In the genomic region with DNA sequence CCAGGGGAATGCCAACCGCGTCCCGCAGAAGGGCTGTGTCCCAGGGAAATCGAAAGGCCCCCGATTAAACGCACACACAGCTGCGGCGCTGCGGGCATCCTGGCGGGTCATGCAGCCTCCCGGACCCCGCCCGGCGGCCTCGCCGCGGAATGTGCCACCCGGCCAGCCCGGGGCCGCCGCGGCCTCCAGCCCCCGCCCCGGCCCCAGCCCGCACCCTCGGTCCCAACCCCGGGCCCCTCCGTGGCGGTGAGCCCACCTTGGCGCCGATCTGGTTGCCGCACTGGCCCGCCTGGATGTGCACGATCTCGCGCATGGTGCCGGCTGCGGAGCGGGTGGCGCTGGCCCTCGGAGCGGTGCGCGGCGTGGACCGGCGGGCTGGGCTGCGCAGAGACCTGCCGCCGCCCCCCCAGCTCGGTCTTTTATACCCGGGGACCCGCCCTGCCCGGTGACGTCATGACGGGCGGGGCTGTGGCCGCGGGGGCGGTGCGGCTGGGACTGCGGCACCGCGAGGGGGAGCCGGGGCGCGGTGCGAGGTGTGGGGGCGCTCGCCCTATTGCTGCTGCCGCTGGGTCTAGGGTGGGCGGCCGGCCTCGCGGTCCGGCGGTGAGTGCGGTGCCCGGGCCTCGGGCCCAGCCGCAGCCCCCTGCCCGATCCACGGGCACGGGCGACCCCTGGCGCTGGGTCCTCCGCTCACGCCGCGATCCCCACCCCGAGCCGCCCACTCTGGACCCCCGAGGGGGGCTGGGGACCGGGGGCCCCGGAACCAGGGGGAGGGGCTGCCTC, we compare ENCODE assay signal across 8 cellular contexts. TPM values are rescaled to one million over a fixed set of nuclear protein-coding genes. Genes with fewer than 3 reads are reported as not detected.
DNase-seq lines count a peak whose midpoint lies in the region; ATAC-seq and TF ChIP-seq lines count a peak whose summit lies in the region.

A gene (minus strand): TSS at position 394 of the 783 bp plus-strand sequence. CDS start 81 bp downstream, at position 313.

- H3K9me3 ChIP-seq in neuron (ENCODE audit: low read length): no peaks in the 10 kb centered on the region
- no peaks in the 10 kb centered on the region for H3K9me3 ChIP-seq in subcutaneous abdominal adipose tissue (ENCODE audit: control insufficient read depth in 5 of 5, low read length in 5 of 5)

- TF ChIP-seq CTCF in HL-60 (IDR thresholded peaks at IDR 0.05; ENCODE audit: insufficient read depth, low read length) (no peak), RWPE1 (conservative IDR thresholded peaks at IDR 0.05; ENCODE audit: low read depth) (peak; percentile 81), foreskin keratinocyte (conservative IDR thresholded peaks at IDR 0.05) (peak; percentile 96)

- H3K27ac ChIP-seq in HL-60 (replicated peaks) (no peak within 1 kb of the TSS), RWPE1 (peak within 1 kb of the TSS; percentile 69), foreskin keratinocyte (peak within 1 kb of the TSS; percentile 100), subcutaneous abdominal adipose tissue (ENCODE audit: low read depth, low read length) (peak within 1 kb of the TSS; percentile 98)

- H3K27me3 ChIP-seq in HL-60 (ENCODE audit: insufficient read depth, poor library complexity, severe bottlenecking) (peaks cover 53% of the 10 kb centered on the region), foreskin keratinocyte (no peaks in the 10 kb centered on the region), neuron (ENCODE audit: insufficient read depth, low read length) (no peaks in the 10 kb centered on the region), subcutaneous abdominal adipose tissue (ENCODE audit: control insufficient read depth in 5 of 5, insufficient read depth in 4 of 5, low read length in 5 of 5) (no peaks in the 10 kb centered on the region)

- peak; percentile 80 for ATAC-seq in GM19455 (IDR thresholded peaks at IDR 0.05; ENCODE audit: unreplicated experiment)
- peak; percentile 62 for ATAC-seq in foreskin keratinocyte

- peak within 1 kb of the TSS; percentile 88 for H2AFZ ChIP-seq in neuron (ENCODE audit: low read depth, low read length)

- H3K4me1 ChIP-seq in foreskin keratinocyte (no peaks in the 10 kb centered on the region), neuron (ENCODE audit: insufficient read depth, low read length) (peaks cover 36% of the 10 kb centered on the region), subcutaneous abdominal adipose tissue (ENCODE audit: control insufficient read depth in 5 of 5, insufficient read depth in 5 of 5, low read length in 5 of 5) (peaks cover 6 to 50% (median 38%) of the 10 kb centered on the region in 5 donors)

- POLR2A ChIA-PET in RWPE1 (lab: Yijun Ruan, JAX; ENCODE audit: low non-redundant PET): interaction anchor here (0.6 to 1.0 kb wide), 5 partner anchors 18 to 642 kb away, joined by 3 to 4 read pairs (median 3); no protein-coding TSS in a partner anchor

- H3K36me3 ChIP-seq in neuron (ENCODE audit: insufficient read depth, low read length) (peaks cover 26% of the 10 kb centered on the region), subcutaneous abdominal adipose tissue (ENCODE audit: control insufficient read depth in 5 of 5, insufficient read depth in 5 of 5, low read length in 5 of 5) (peaks cover 9 to 25% (median 24%) of the 10 kb centered on the region in 5 donors)

- H3K4me3 ChIP-seq in HL-60 (replicated peaks; ENCODE audit: insufficient read depth, low read length) (peak within 1 kb of the TSS; percentile 54), neuron (ENCODE audit: low read length) (peak within 1 kb of the TSS; percentile 78), subcutaneous abdominal adipose tissue (ENCODE audit: low read depth in 1 of 5, low read length in 5 of 5) (peak within 1 kb of the TSS; percentile 88 to 98 (median 95))

- peak within 1 kb of the TSS; percentile 63 to 92 (median 86) for H3K9ac ChIP-seq in subcutaneous abdominal adipose tissue (ENCODE audit: low read length in 5 of 5)

- DNase-seq in COR-L47 (lab: John Stamatoyannopoulos, UW) (peak; percentile 77), HL-60 (ENCODE audit: low read depth in 1 of 2, low spot score in 1 of 2) (peak; percentile 29 to 40), RWPE1 (ENCODE audit: low spot score) (peak; percentile 95), activated gamma-delta T cell treated with Interleukin-2 at 50 U/mL for 16 hours (peak; percentile 86), foreskin keratinocyte (peak in 1 of 2 donors; percentile 42)

- CTCF ChIA-PET in RWPE1 (lab: Yijun Ruan, JAX): interaction anchor here (0.7 to 1.1 kb wide), 6 partner anchors 30 to 94 kb away, joined by 3 to 5 read pairs (median 4); no protein-coding TSS in a partner anchor

RNA-seq across cellular contexts. Expression of the gene that starts here (rescaled TPM):
- total RNA-seq in foreskin keratinocyte: 31.2 and 34.6 TPM in 2 replicates
- polyA plus RNA-seq in foreskin keratinocyte: 35.5 and 41.1 TPM in 2 replicates
